Comparison of ENCODE assay signal across 1 cellular context in genomic region chr1:17440827-17441168, GRCh38.
TF ChIP-seq lines count a peak whose summit lies in the region.

No MANE protein-coding gene starts in this region.

TF ChIP-seq in HCT116, 20 proteins besides CTCF, POLR2A, EP300 and RAD21 (continued from another document):
- TF ChIP-seq, protein P1, sequence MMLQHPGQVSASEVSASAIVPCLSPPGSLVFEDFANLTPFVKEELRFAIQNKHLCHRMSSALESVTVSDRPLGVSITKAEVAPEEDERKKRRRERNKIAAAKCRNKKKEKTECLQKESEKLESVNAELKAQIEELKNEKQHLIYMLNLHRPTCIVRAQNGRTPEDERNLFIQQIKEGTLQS (IDR thresholded peaks at IDR 0.05) = no peak
- TF ChIP-seq, protein P2, sequence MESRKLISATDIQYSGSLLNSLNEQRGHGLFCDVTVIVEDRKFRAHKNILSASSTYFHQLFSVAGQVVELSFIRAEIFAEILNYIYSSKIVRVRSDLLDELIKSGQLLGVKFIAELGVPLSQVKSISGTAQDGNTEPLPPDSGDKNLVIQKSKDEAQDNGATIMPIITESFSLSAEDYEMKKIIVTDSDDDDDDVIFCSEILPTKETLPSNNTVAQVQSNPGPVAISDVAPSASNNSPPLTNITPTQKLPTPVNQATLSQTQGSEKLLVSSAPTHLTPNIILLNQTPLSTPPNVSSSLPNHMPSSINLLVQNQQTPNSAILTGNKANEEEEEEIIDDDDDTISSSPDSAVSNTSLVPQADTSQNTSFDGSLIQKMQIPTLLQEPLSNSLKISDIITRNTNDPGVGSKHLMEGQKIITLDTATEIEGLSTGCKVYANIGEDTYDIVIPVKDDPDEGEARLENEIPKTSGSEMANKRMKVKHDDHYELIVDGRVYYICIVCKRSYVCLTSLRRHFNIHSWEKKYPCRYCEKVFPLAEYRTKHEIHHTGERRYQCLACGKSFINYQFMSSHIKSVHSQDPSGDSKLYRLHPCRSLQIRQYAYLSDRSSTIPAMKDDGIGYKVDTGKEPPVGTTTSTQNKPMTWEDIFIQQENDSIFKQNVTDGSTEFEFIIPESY (IDR thresholded peaks at IDR 0.05; ENCODE audit: extremely low read depth, insufficient replicate concordance, low read length) = no peak
- TF ChIP-seq ELF1 (IDR thresholded peaks at IDR 0.05; ENCODE audit: borderline replicate concordance, low read depth) = no peak
- no peak for TF ChIP-seq EZH2phosphoT487 (IDR thresholded peaks at IDR 0.05; ENCODE audit: borderline replicate concordance)
- no peak for TF ChIP-seq MAX (IDR thresholded peaks at IDR 0.05)
- no peak for TF ChIP-seq TCF7L2 (IDR thresholded peaks at IDR 0.05; ENCODE audit: borderline replicate concordance, extremely low read depth, insufficient read depth, insufficient read length)
- TF ChIP-seq REST (IDR thresholded peaks at IDR 0.05; ENCODE audit: low read depth) = no peak
- no peak for TF ChIP-seq ZFX (IDR thresholded peaks at IDR 0.05)
- TF ChIP-seq SIN3A (IDR thresholded peaks at IDR 0.05; ENCODE audit: low read depth) = no peak
- TF ChIP-seq CBX3 (IDR thresholded peaks at IDR 0.05; ENCODE audit: low read depth) = no peak
- no peak for TF ChIP-seq EGR1 (IDR thresholded peaks at IDR 0.05; ENCODE audit: low read depth)
TF ChIP-seq in HCT116: peak in this region for 0.
